Comparison of ENCODE assay signal across 9 cellular contexts in the genomic region with DNA sequence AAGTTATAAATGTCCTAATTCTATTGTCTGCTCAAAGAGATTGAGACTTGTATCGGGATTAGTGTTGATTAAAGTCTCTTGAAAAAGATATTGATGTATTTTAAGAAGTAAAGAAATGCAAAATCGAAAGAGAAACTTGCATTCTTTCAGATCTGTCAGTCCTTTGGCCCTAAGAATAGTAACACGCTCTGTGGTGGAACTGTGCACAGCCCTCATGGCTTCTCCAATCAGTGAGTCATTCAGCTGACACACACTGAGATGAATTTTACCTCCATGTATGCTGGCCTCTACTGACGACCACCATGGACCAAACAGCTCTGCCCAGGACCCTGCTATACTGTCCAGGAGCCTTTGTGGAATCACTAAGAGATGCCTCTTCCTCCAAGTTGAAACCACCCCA.
A peak's percentile ranks its signal among the peaks of the same experiment; 100 is the strongest.
DNase-seq lines count a peak whose midpoint lies in the region; ATAC-seq, FAIRE-seq and TF ChIP-seq lines count a peak whose summit lies in the region.
"Had no signal": no experiment of that assay in that cellular context is flagged by ENCODE, and none has a peak within 500 bp of the region (broad histone marks: within the 10 kb centered on the region; RNA-seq: fewer than 3 reads in every experiment).

No MANE protein-coding gene starts in this region.

- peak overlapping the region; percentile 69 for H2AFZ ChIP-seq in GM12878 (ENCODE audit: control insufficient read depth, low read depth, low read length)

- no peak for TF ChIP-seq EP300 in GM12878 (IDR thresholded peaks at IDR 0.05; ENCODE audit: borderline replicate concordance in 1 of 2, control insufficient read depth in 1 of 2, low read depth in 2 of 2, low read length in 2 of 2)

- H3K4me3 Mint-ChIP-seq in CD4-positive, CD25-positive, alpha-beta regulatory T cell, result peak overlapping the region in 2 of 4 donors; percentile 56

- H3K27ac ChIP-seq in CD4-positive, CD25-positive, alpha-beta regulatory T cell (ENCODE audit: insufficient read depth, low read length, poor library complexity, severe bottlenecking), result peak overlapping the region; percentile 19
- H3K27ac ChIP-seq in GM12878 (ENCODE audit: control insufficient read depth, insufficient read depth), result peak overlapping the region; percentile 72

- ATAC-seq in CD4-positive, CD25-positive, alpha-beta regulatory T cell (ENCODE audit: low read depth in 2 of 2), result peak; percentile 46 to 63
- peak; percentile 90 for ATAC-seq in HG03521 (IDR thresholded peaks at IDR 0.05; ENCODE audit: unreplicated experiment)
- ATAC-seq in GM12878, result peak; percentile 88

- no TSS peak for BruUV-seq in GM12878 (replicated peaks; lab: Mats Ljungman, UMichigan)

- H3K4me1 Mint-ChIP-seq in CD4-positive, CD25-positive, alpha-beta regulatory T cell, result peaks cover 7 to 35% (median 13%) of the 10 kb centered on the region in 4 donors

- H3K27me3 Mint-ChIP-seq in CD4-positive, CD25-positive, alpha-beta regulatory T cell, result no peaks in the 10 kb centered on the region

- H3K79me2 ChIP-seq in GM12878 (ENCODE audit: control insufficient read depth, insufficient read depth, low read length), result no peaks in the 10 kb centered on the region

- no peaks in the 10 kb centered on the region for H4K20me1 ChIP-seq in GM12878 (ENCODE audit: control insufficient read depth, insufficient read depth)

- SMC1A ChIA-PET in GM12878 (lab: Charles Lee; ENCODE audit: uncharacterized antibody, unreplicated experiment), result no interaction called here

- intact Hi-C loops in GM12878 (cut with micrococcal nuclease; ENCODE audit: unreplicated experiment), result no loop called here

- H3K36me3 Mint-ChIP-seq in CD4-positive, CD25-positive, alpha-beta regulatory T cell, result no peaks in the 10 kb centered on the region

- H3K9ac ChIP-seq in GM12878 (ENCODE audit: control insufficient read depth, insufficient read depth, low read length), result peak overlapping the region; percentile 28

- peak overlapping the region; percentile 72 for H3K4me2 ChIP-seq in GM12878 (ENCODE audit: control insufficient read depth, insufficient read depth)

- peak overlapping the region in 1 of 3 donors; percentile 52 for H3K27ac Mint-ChIP-seq in CD4-positive, CD25-positive, alpha-beta regulatory T cell

- no peak for TF ChIP-seq POLR2A in GM12878 (IDR thresholded peaks at IDR 0.05; ENCODE audit: low read depth, low read length)

- RAD21 ChIA-PET in GM12878 (lab: Charles Lee; ENCODE audit: unreplicated experiment), result no interaction called here

- WGBS in GM12878 (ENCODE audit: insufficient coverage, insufficient replicate concordance, low lambda C conversion rate, missing lambda C conversion rate), result 1% methylated on average over 4 of the region's 4 CpGs

- H3K36me3 ChIP-seq in CD4-positive, CD25-positive, alpha-beta regulatory T cell (ENCODE audit: control insufficient read depth, insufficient read depth, low read length), result no peaks in the 10 kb centered on the region
- no peaks in the 10 kb centered on the region for H3K36me3 ChIP-seq in GM12878 (ENCODE audit: control insufficient read depth in 2 of 2, insufficient read depth in 2 of 2, low read length in 1 of 2)

- POLR2A ChIA-PET in GM12878 (lab: Charles Lee), result no interaction called here

- CTCF ChIA-PET in GM12878 (lab: Yijun Ruan, JAX), result interaction anchor here (1.3 kb wide), 1 partner anchor 19 kb away, joined by 3 read pairs; no protein-coding TSS in a partner anchor

- H3K9me3 Mint-ChIP-seq in CD4-positive, CD25-positive, alpha-beta regulatory T cell, result peaks cover 0 to 4% (median 0%) of the 10 kb centered on the region in 7 donors

- H3K4me1 ChIP-seq in CD4-positive, CD25-positive, alpha-beta regulatory T cell (ENCODE audit: control insufficient read depth, insufficient read depth, low read length, poor library complexity, severe bottlenecking), result peaks cover 9% of the 10 kb centered on the region
- H3K4me1 ChIP-seq in GM12878 (ENCODE audit: control insufficient read depth, insufficient read depth, low read length), result peaks cover 27% of the 10 kb centered on the region

- FAIRE-seq in GM12878 (lab: Jason Lieb, UNC), result peak; percentile 86
- FAIRE-seq: GM18507 had no signal

- DNase-seq in CD4-positive, CD25-positive, alpha-beta regulatory T cell, result peak in 2 of 3 donors; percentile 25 to 57
- DNase-seq in GM20000 (ENCODE audit: low spot score) (peak; percentile 68), GM12878 (ENCODE audit: low read depth, low spot score) (peak; percentile 51), activated gamma-delta T cell (lab: John Stamatoyannopoulos, UW) (no peak), NCI-H1048 (lab: John Stamatoyannopoulos, UW) (no peak), C1 segment of cervical spinal cord (lab: John Stamatoyannopoulos, UW) (no peak)
- no peak for DNase-seq in effector CD8-positive, alpha-beta T cell (lab: John Stamatoyannopoulos, UW)

- in situ Hi-C loops in GM12878 (cut with MboI), result no loop called here

- H3K4me3 ChIP-seq in CD4-positive, CD25-positive, alpha-beta regulatory T cell (ENCODE audit: low read depth, low read length), result no peak overlapping the region
- peak overlapping the region; percentile 61 for H3K4me3 ChIP-seq in GM12878

- TF ChIP-seq CTCF in GM20000 (IDR thresholded peaks at IDR 0.05; ENCODE audit: extremely low read depth, missing control alignments) (no peak), GM12878 (IDR thresholded peaks at IDR 0.05 in 2 of 3, conservative IDR thresholded peaks at IDR 0.05 in 1 of 3; ENCODE audit: control insufficient read depth in 2 of 3, extremely low read depth in 1 of 3, insufficient read depth in 1 of 3, low read depth in 3 of 3, low read length in 3 of 3) (no peak)

- no peak for TF ChIP-seq RAD21 in GM12878 (IDR thresholded peaks at IDR 0.05; ENCODE audit: insufficient read depth, low read depth, low read length)

- no peaks in the 10 kb centered on the region for H3K9me3 ChIP-seq in CD4-positive, CD25-positive, alpha-beta regulatory T cell (ENCODE audit: control insufficient read depth in 2 of 2, low read length in 2 of 2)
- peaks cover 2% of the 10 kb centered on the region; the same call in 2 of the 3 replicates for H3K9me3 ChIP-seq in GM12878 (replicated peaks; ENCODE audit: control insufficient read depth, insufficient read depth, low read length)

- H3K27me3 ChIP-seq in CD4-positive, CD25-positive, alpha-beta regulatory T cell (ENCODE audit: control insufficient read depth, insufficient read depth, low read length), result peaks cover 2% of the 10 kb centered on the region
- no peaks in the 10 kb centered on the region for H3K27me3 ChIP-seq in GM12878 (replicated peaks in 1 of 2; ENCODE audit: control insufficient read depth in 2 of 2, insufficient read depth in 2 of 2, low read length in 1 of 2)

TF ChIP-seq in GM12878, 131 proteins besides CTCF, POLR2A, EP300 and RAD21 (continues in another document):
- TF ChIP-seq, protein P1, sequence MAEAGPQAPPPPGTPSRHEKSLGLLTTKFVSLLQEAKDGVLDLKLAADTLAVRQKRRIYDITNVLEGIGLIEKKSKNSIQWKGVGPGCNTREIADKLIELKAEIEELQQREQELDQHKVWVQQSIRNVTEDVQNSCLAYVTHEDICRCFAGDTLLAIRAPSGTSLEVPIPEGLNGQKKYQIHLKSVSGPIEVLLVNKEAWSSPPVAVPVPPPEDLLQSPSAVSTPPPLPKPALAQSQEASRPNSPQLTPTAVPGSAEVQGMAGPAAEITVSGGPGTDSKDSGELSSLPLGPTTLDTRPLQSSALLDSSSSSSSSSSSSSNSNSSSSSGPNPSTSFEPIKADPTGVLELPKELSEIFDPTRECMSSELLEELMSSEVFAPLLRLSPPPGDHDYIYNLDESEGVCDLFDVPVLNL (IDR thresholded peaks at IDR 0.05; ENCODE audit: low read depth, low read length), result no peak
- TF ChIP-seq TAF1 (IDR thresholded peaks at IDR 0.05; ENCODE audit: borderline replicate concordance, low read depth, low read length) (no peak), RAD51 (IDR thresholded peaks at IDR 0.05) (no peak), SIN3A (IDR thresholded peaks at IDR 0.05; ENCODE audit: low read depth, low read length) (no peak), IKZF2 (IDR thresholded peaks at IDR 0.05) (no peak), MEF2A (IDR thresholded peaks at IDR 0.05; ENCODE audit: insufficient read depth, low read depth, low read length) (peak; percentile 91), NFYA (IDR thresholded peaks at IDR 0.05; ENCODE audit: borderline replicate concordance, low read depth, low read length) (no peak), RB1 (IDR thresholded peaks at IDR 0.05; ENCODE audit: borderline replicate concordance) (no peak), SP1 (IDR thresholded peaks at IDR 0.05; ENCODE audit: low read depth, low read length) (no peak), MEF2B (IDR thresholded peaks at IDR 0.05; ENCODE audit: partially characterized antibody, poor library complexity, severe bottlenecking) (peak; percentile 63), FOS (IDR thresholded peaks at IDR 0.05; ENCODE audit: borderline replicate concordance, extremely low read depth, insufficient read length) (no peak), NFIC (IDR thresholded peaks at IDR 0.05; ENCODE audit: low read depth, low read length) (0 out of 2 replicates have a peak, but pooled peaks have one; percentile 22), RUNX3 (IDR thresholded peaks at IDR 0.05; ENCODE audit: low read length) (peak; percentile 57), SUZ12 (IDR thresholded peaks at IDR 0.05; ENCODE audit: unreplicated experiment) (no peak)
- TF ChIP-seq, protein P2, sequence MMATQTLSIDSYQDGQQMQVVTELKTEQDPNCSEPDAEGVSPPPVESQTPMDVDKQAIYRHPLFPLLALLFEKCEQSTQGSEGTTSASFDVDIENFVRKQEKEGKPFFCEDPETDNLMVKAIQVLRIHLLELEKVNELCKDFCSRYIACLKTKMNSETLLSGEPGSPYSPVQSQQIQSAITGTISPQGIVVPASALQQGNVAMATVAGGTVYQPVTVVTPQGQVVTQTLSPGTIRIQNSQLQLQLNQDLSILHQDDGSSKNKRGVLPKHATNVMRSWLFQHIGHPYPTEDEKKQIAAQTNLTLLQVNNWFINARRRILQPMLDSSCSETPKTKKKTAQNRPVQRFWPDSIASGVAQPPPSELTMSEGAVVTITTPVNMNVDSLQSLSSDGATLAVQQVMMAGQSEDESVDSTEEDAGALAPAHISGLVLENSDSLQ (IDR thresholded peaks at IDR 0.05), result peak; percentile 62; the same call in 1 of the 2 replicates
- TF ChIP-seq, protein P3, sequence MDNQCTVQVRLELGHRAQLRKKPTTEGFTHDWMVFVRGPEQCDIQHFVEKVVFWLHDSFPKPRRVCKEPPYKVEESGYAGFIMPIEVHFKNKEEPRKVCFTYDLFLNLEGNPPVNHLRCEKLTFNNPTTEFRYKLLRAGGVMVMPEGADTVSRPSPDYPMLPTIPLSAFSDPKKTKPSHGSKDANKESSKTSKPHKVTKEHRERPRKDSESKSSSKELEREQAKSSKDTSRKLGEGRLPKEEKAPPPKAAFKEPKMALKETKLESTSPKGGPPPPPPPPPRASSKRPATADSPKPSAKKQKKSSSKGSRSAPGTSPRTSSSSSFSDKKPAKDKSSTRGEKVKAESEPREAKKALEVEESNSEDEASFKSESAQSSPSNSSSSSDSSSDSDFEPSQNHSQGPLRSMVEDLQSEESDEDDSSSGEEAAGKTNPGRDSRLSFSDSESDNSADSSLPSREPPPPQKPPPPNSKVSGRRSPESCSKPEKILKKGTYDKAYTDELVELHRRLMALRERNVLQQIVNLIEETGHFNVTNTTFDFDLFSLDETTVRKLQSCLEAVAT (IDR thresholded peaks at IDR 0.05), result no peak

Comparison
In these comparisons a context has a peak if more than half of its experiments do, and no peak if none do; other contexts are left out.
1. DNase-seq: peak in CD4-positive, CD25-positive, alpha-beta regulatory T cell (2 of 3), GM20000 (single experiment) and GM12878 (single experiment); none in effector CD8-positive, alpha-beta T cell (single experiment), activated gamma-delta T cell (single experiment), NCI-H1048 (single experiment) and C1 segment of cervical spinal cord (0 of 14).
2. Peak in every context shown above with its lines, with median percentiles within 50 percentile points of each other: ATAC-seq.